In the genomic region with DNA sequence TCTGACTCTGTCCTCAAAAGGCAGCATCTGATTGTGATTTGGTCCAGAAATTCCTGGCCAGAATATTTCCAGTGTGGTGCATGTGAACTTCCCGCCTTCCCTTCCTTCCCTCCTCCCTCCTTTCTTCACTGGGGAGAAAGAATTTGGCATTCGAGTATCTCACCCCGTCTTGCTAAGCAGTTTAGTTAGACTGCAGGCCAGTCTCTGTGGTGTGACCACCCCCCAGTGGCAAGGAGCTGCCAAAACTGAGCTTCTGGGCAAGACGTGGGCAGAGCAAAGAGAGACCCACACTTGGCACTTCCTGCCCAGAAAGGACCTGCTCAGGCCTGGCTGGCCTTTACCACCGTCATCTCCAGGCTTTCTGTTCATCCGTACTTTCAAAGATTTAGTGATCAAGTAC, we compare ENCODE assay signal across 7 cellular contexts. TPM values are rescaled to one million over a fixed set of nuclear protein-coding genes. Genes with fewer than 3 reads are reported as not detected.
A peak's percentile ranks its signal among the peaks of the same experiment; 100 is the strongest.
DNase-seq lines count a peak whose midpoint lies in the region; ATAC-seq, FAIRE-seq and TF ChIP-seq lines count a peak whose summit lies in the region.

No MANE protein-coding gene starts in this region.

- H2AFZ ChIP-seq in K562 (ENCODE audit: low read depth, low read length): no peak overlapping the region

- ATAC-seq in K562: no peak

- H3K79me2 ChIP-seq in K562 (ENCODE audit: control insufficient read depth, insufficient read depth, low read length): no peaks in the 10 kb centered on the region

- H3K9me3 ChIP-seq in K562 (replicated peaks; ENCODE audit: control insufficient read depth, insufficient read depth, low read depth, low read length): no peaks in the 10 kb centered on the region

- peak; percentile 55 for TF ChIP-seq CTCF in GM10266 (IDR thresholded peaks at IDR 0.05; ENCODE audit: control insufficient read depth, insufficient read depth, low read depth, missing control alignments)
- peak in 2 of 3 experiments; percentile 17; a peak in 2 of 6 replicates for TF ChIP-seq CTCF in K562 (IDR thresholded peaks at IDR 0.05 in 2 of 3, conservative IDR thresholded peaks at IDR 0.05 in 1 of 3; ENCODE audit: insufficient read depth in 2 of 3, low read depth in 1 of 3, low read length in 3 of 3)

- H3K4me3 ChIP-seq in K562: no peak overlapping the region

- H3K9me1 ChIP-seq in K562 (ENCODE audit: control insufficient read depth, insufficient read depth, low read length): peaks cover 5% of the 10 kb centered on the region

- no peak overlapping the region for H3K4me2 ChIP-seq in K562 (ENCODE audit: insufficient read depth, low read length)

- TF ChIP-seq POLR2A in K562 (conservative IDR thresholded peaks at IDR 0.05): no peak

- in situ Hi-C loops in K562 (cut with MboI): no loop called here

- no peak overlapping the region for H3K9ac ChIP-seq in K562 (ENCODE audit: insufficient read depth in 1 of 2, low read depth in 2 of 2, low read length in 2 of 2)

- 1% methylated on average over 6 of the region's 6 CpGs for WGBS in K562 (ENCODE audit: insufficient coverage, low coverage, missing lambda C conversion rate)

- DNase-seq in GM10266 (ENCODE audit: extremely low spot score): peak; percentile 63
- DNase-seq in NCI-H460 (ENCODE audit: extremely low read depth, low read depth): peak; percentile 4
- no peak for DNase-seq in K562 (ENCODE audit: extremely low read depth in 1 of 4, low spot score in 3 of 4)
- DNase-seq in left kidney (ENCODE audit: low read depth, low spot score): peak; percentile 56
- DNase-seq in KG1 (lab: John Stamatoyannopoulos, UW): no peak
- DNase-seq in NCI-H2227 treated with DMSO at 0.1 percent for 48 hours (lab: John Stamatoyannopoulos, UW): no peak
- no peak for DNase-seq in NCI-H2081 treated with DMSO at 0.1 percent for 48 hours (lab: John Stamatoyannopoulos, UW)

- H3K4me1 ChIP-seq in K562 (replicated peaks in 1 of 2; ENCODE audit: control insufficient read depth in 2 of 2, insufficient read depth in 2 of 2, low read length in 2 of 2): no peaks in the 10 kb centered on the region

- CTCF ChIA-PET in K562 (lab: Yijun Ruan, JAX; ENCODE audit: low intra/inter-chr PET ratio): no interaction called here

- peaks cover 8 to 51% of the 10 kb centered on the region in 2 experiments for H3K27me3 ChIP-seq in K562 (ENCODE audit: control insufficient read depth in 2 of 2, insufficient read depth in 2 of 2, low read length in 2 of 2)

- H3K36me3 ChIP-seq in K562 (ENCODE audit: control insufficient read depth, insufficient read depth, low read length): no peaks in the 10 kb centered on the region

- TF ChIP-seq RAD21 in K562 (CRISPR knock-in tag; conservative IDR thresholded peaks at IDR 0.05 in 1 of 2, IDR thresholded peaks at IDR 0.05 in 1 of 2): no peak

- no peak overlapping the region for H3K27ac ChIP-seq in K562 (ENCODE audit: extremely low read depth, low read depth, low read length)

- BruUV-seq in K562 (replicated peaks; lab: Mats Ljungman, UMichigan): no TSS peak

- no peak for TF ChIP-seq EP300 in K562 (IDR thresholded peaks at IDR 0.05; ENCODE audit: low read length)

- intact Hi-C loops in K562 (cut with micrococcal nuclease): no loop called here

- FAIRE-seq in K562 (lab: Jason Lieb, UNC): no peak

- H4K20me1 ChIP-seq in K562 (replicated peaks; ENCODE audit: control insufficient read depth, insufficient read depth, low read length): 0 out of 2 replicates have a peak, but pooled peaks cover 5% of the 10 kb centered on the region

- POLR2A ChIA-PET in K562 (lab: Yijun Ruan, JAX): no interaction called here

TF ChIP-seq in K562, 482 proteins besides CTCF, POLR2A, EP300 and RAD21:
- TF ChIP-seq ZNF830 (CRISPR knock-in tag; IDR thresholded peaks at IDR 0.05) (no peak), SREBF1 (IDR thresholded peaks at IDR 0.05; ENCODE audit: borderline replicate concordance, low read depth, low read length) (no peak), ELF1 (tag; IDR thresholded peaks at IDR 0.05) (no peak), LARP7 (IDR thresholded peaks at IDR 0.05) (no peak), JUN (IDR thresholded peaks at IDR 0.05; ENCODE audit: borderline replicate concordance, low read depth, low read length) (no peak), JUN (CRISPR knock-in tag; IDR thresholded peaks at IDR 0.05; ENCODE audit: borderline replicate concordance) (no peak), PRPF4 (IDR thresholded peaks at IDR 0.05; ENCODE audit: insufficient read depth, low read depth, low read length, poor library complexity, severe bottlenecking) (no peak), ZNF146 (CRISPR knock-in tag; IDR thresholded peaks at IDR 0.05; ENCODE audit: unreplicated experiment) (no peak), NR4A1 (CRISPR knock-in tag; IDR thresholded peaks at IDR 0.05) (no peak), NR4A1 (tag; IDR thresholded peaks at IDR 0.05) (no peak), NR1H2 (CRISPR knock-in tag; IDR thresholded peaks at IDR 0.05) (no peak), ESRRB (CRISPR knock-in tag; IDR thresholded peaks at IDR 0.05; ENCODE audit: borderline replicate concordance) (no peak), NCOA2 (IDR thresholded peaks at IDR 0.05; ENCODE audit: partially characterized antibody in 2 of 2) (no peak)

RNA-seq across cellular contexts. Expression of a gene that starts 36.4 kb away (rescaled TPM):
- total RNA-seq in NCI-H460 (2014; rRNA removed; shearing (Covaris generic)): not detected in 2 replicates
- not detected in 2 replicates for polyA plus RNA-seq in NCI-H460 (2014; cell fraction: nucleus; rRNA removed)
- total RNA-seq in K562 (2011; cell fraction: chromatin; rRNA removed; ENCODE audit: low replicate concordance): not detected in 2 replicates
- not detected in 2 replicates for total RNA-seq in K562 (2011; cell fraction: nucleolus; rRNA removed)
- total RNA-seq in K562 (2011; cell fraction: nucleoplasm; rRNA removed): not detected in 2 replicates
- total RNA-seq in K562 (2014; rRNA removed): not detected in 2 replicates
- total RNA-seq in K562 (2014; rRNA removed; fragmentation: Illumina TruSeq; extraction: Trizol): not detected in 2 replicates
- total RNA-seq in K562 (2015; rRNA removed; fragmentation: Illumina TruSeq; extraction: Trizol): 0.04 TPM in 2 replicates
- 0.07 and 0.13 TPM in 2 replicates for total RNA-seq in K562 (2021)
- not detected in 2 replicates for polyA plus RNA-seq in K562 (2011; rRNA removed)
- not detected in 2 replicates for polyA plus RNA-seq in K562 (2011; cell fraction: cytosol; rRNA removed)
- not detected in 2 replicates for polyA plus RNA-seq in K562 (2011; cell fraction: nucleus; rRNA removed)
- 0.03 TPM in 1 of 2 replicates, not detected in the other for polyA plus RNA-seq in K562 (2012)
- not detected in 2 replicates for polyA plus RNA-seq in K562 (2014; fragmentation: Illumina TruSeq; extraction: Trizol)
- not detected for polyA plus RNA-seq in K562 (2014; fragmentation: Nextera tagmentation; extraction: Ambion mirVana)
- polyA plus RNA-seq in K562 (2014; rRNA removed): not detected in 2 replicates
- not detected in 2 replicates for polyA minus RNA-seq in K562 (2011; rRNA and poly(A)+ RNA removed)
- not detected in 2 replicates for polyA minus RNA-seq in K562 (2011; cell fraction: cytosol; rRNA and poly(A)+ RNA removed)
- polyA minus RNA-seq in K562 (2011; cell fraction: nucleus; rRNA and poly(A)+ RNA removed): not detected in 2 replicates

RNA-seq across cellular contexts. Expression of a gene that starts 48.7 kb away (rescaled TPM):
- 0.02 TPM in 1 of 2 replicates, not detected in the other for total RNA-seq in NCI-H460 (2014; rRNA removed; shearing (Covaris generic))
- not detected in 2 replicates for polyA plus RNA-seq in NCI-H460 (2014; cell fraction: nucleus; rRNA removed)
- total RNA-seq in K562 (2011; cell fraction: chromatin; rRNA removed; ENCODE audit: low replicate concordance): not detected in 2 replicates
- total RNA-seq in K562 (2011; cell fraction: nucleolus; rRNA removed): not detected in 2 replicates
- not detected in 2 replicates for total RNA-seq in K562 (2011; cell fraction: nucleoplasm; rRNA removed)
- total RNA-seq in K562 (2014; rRNA removed): not detected in 2 replicates
- total RNA-seq in K562 (2014; rRNA removed; fragmentation: Illumina TruSeq; extraction: Trizol): not detected in 2 replicates
- 0.04 TPM in 1 of 2 replicates, not detected in the other for total RNA-seq in K562 (2015; rRNA removed; fragmentation: Illumina TruSeq; extraction: Trizol)
- not detected in 2 replicates for total RNA-seq in K562 (2021)
- not detected in 2 replicates for polyA plus RNA-seq in K562 (2011; rRNA removed)
- not detected in 2 replicates for polyA plus RNA-seq in K562 (2011; cell fraction: cytosol; rRNA removed)
- not detected in 2 replicates for polyA plus RNA-seq in K562 (2011; cell fraction: nucleus; rRNA removed)
- 0.18 TPM in 1 of 2 replicates, not detected in the other for polyA plus RNA-seq in K562 (2012)
- not detected in 2 replicates for polyA plus RNA-seq in K562 (2014; fragmentation: Illumina TruSeq; extraction: Trizol)
- polyA plus RNA-seq in K562 (2014; fragmentation: Nextera tagmentation; extraction: Ambion mirVana): not detected
- polyA plus RNA-seq in K562 (2014; rRNA removed): not detected in 2 replicates
- polyA minus RNA-seq in K562 (2011; rRNA and poly(A)+ RNA removed): 0.30 TPM in 1 of 2 replicates, not detected in the other
- polyA minus RNA-seq in K562 (2011; cell fraction: cytosol; rRNA and poly(A)+ RNA removed): not detected in 2 replicates
- polyA minus RNA-seq in K562 (2011; cell fraction: nucleus; rRNA and poly(A)+ RNA removed): not detected in 2 replicates

Comparison
In these comparisons a context has a peak if more than half of its experiments do, and no peak if none do; other contexts are left out.
1. DNase-seq: peak in GM10266 (single experiment), NCI-H460 (single experiment) and left kidney (single experiment); none in K562 (0 of 4), KG1 (single experiment), NCI-H2227 treated with DMSO at 0.1 percent for 48 hours (single experiment) and NCI-H2081 treated with DMSO at 0.1 percent for 48 hours (single experiment).